20 cellular contexts compared by ENCODE assay signal in genomic region chr2:151251012-151251411, GRCh38. TPM values are rescaled to one million over a fixed set of nuclear protein-coding genes. Genes with fewer than 3 reads are reported as not detected.
DNase-seq lines count a peak whose midpoint lies in the region; ATAC-seq, FAIRE-seq and TF ChIP-seq lines count a peak whose summit lies in the region.
"Had no signal": no experiment of that assay in that cellular context is flagged by ENCODE, and none has a peak within 500 bp of the region (broad histone marks: within the 10 kb centered on the region; RNA-seq: fewer than 3 reads in every experiment).

No MANE protein-coding gene starts in this region.

- H3K4me1 ChIP-seq in HepG2 (ENCODE audit: insufficient read depth, low read length) (no peaks in the 10 kb centered on the region), right lobe of liver (no peaks in the 10 kb centered on the region), astrocyte (ENCODE audit: insufficient read depth, low read length) (peaks cover 5% of the 10 kb centered on the region), thyroid gland (peaks cover 23 to 36% of the 10 kb centered on the region in 2 donors)
- H3K4me1 ChIP-seq: Caco-2, neural progenitor cell, upper lobe of left lung had no signal

- H4K20me1 ChIP-seq in HepG2 (ENCODE audit: insufficient read depth, low read length) (no peaks in the 10 kb centered on the region), astrocyte (ENCODE audit: insufficient read depth, low read length) (no peaks in the 10 kb centered on the region)

- TF ChIP-seq CTCF in HepG2 (CRISPR knock-in tag; IDR thresholded peaks at IDR 0.05): no peak
- TF ChIP-seq CTCF in right lobe of liver (IDR thresholded peaks at IDR 0.05): no peak
- TF ChIP-seq CTCF in astrocyte (IDR thresholded peaks at IDR 0.05; ENCODE audit: insufficient read depth, low read depth, low read length): no peak
- no peak for TF ChIP-seq CTCF in fibroblast of the aortic adventitia (IDR thresholded peaks at IDR 0.05; ENCODE audit: insufficient read depth, low read length)
- no peak for TF ChIP-seq CTCF in thyroid gland (IDR thresholded peaks at IDR 0.05)

- H3K4me3 ChIP-seq in HepG2 (replicated peaks in 1 of 3; ENCODE audit: insufficient read depth in 1 of 3, low read depth in 2 of 3, low read length in 3 of 3) (no peak overlapping the region), right lobe of liver (no peak overlapping the region), astrocyte (ENCODE audit: insufficient read depth, low read depth, low read length) (no peak overlapping the region), fibroblast of the aortic adventitia (ENCODE audit: low read depth, low read length) (no peak overlapping the region), thyroid gland (replicated peaks in 1 of 3) (no peak overlapping the region)
- H3K4me3 ChIP-seq: neural progenitor cell, upper lobe of left lung had no signal

- BruUV-seq in HepG2 (replicated peaks; lab: Mats Ljungman, UMichigan): TSS peak; percentile 38

- H3K27ac Mint-ChIP-seq in astrocyte (ENCODE audit: unreplicated experiment): peak overlapping the region; percentile 28
- H3K27ac Mint-ChIP-seq: neural progenitor cell had no signal

- WGBS in HepG2 (ENCODE audit: low lambda C conversion rate): 8% methylated on average over 1 of the region's 1 CpG
- WGBS in right lobe of liver (ENCODE audit: insufficient coverage, low coverage, low lambda C conversion rate, missing lambda C conversion rate): 93% methylated on average over 1 of the region's 1 CpG
- WGBS in thyroid gland, 2 donors: 33 to 55% methylated on average over 1 of the region's 1 CpG

- in situ Hi-C loops in HepG2 (cut with HindIII; ENCODE audit: extremely low pct_ligation_motif_present, low pct_unique_long_range_greater_than_20kb): no loop called here

- H3K4me3 Mint-ChIP-seq in astrocyte (ENCODE audit: unreplicated experiment): no peak overlapping the region
- H3K4me3 Mint-ChIP-seq: neural progenitor cell had no signal

- POLR2A ChIA-PET in HepG2 (lab: Yijun Ruan, JAX): no interaction called here

- FAIRE-seq in HepG2 (lab: Jason Lieb, UNC) (peak; percentile 8), astrocyte (lab: Jason Lieb, UNC) (peak; percentile 93)

- DNase-seq in HepG2 (ENCODE audit: low spot score): no peak
- no peak for DNase-seq in right lobe of liver
- DNase-seq in astrocyte (ENCODE audit: low read depth): peak; percentile 87
- peak; percentile 93 for DNase-seq in fibroblast of the aortic adventitia (ENCODE audit: low read depth)
- no peak for DNase-seq in thyroid gland
- DNase-seq in NCI-H345 (lab: John Stamatoyannopoulos, UW): no peak
- no peak for DNase-seq in DMS153 (lab: John Stamatoyannopoulos, UW)
- DNase-seq: 8988T; activated CD8-positive, alpha-beta memory T cell treated with anti-CD3 and anti-CD28 coated beads, Interleukin-2, amount 50 U/mL, for 4 hours; activated naive CD4-positive, alpha-beta T cell treated with Interleukin-2 at 50 U/mL for 16 hours; Caco-2; effector memory CD4-positive, alpha-beta T cell; islet precursor cell; NCI-H146; stimulated activated CD4-positive, alpha-beta T cell treated with anti-CD3 and anti-CD28 coated beads, Interleukin-4, amount 100 ng/mL, for 4 hours; T-helper 9 cell; upper lobe of left lung had no signal

- peaks cover 5% of the 10 kb centered on the region for H3K9me3 Mint-ChIP-seq in astrocyte (ENCODE audit: unreplicated experiment)

- H3K27me3 Mint-ChIP-seq in astrocyte (ENCODE audit: low read depth, unreplicated experiment): no peaks in the 10 kb centered on the region

- H3K4me2 ChIP-seq in HepG2 (ENCODE audit: low read depth, low read length) (no peak overlapping the region), astrocyte (ENCODE audit: low read length) (peak overlapping the region; percentile 1)
- H3K4me2 ChIP-seq: neural progenitor cell had no signal

- H3K9ac ChIP-seq in HepG2 (ENCODE audit: insufficient read depth, low read depth, low read length) (no peak overlapping the region), astrocyte (ENCODE audit: low read length) (no peak overlapping the region)
- H3K9ac ChIP-seq: neural progenitor cell had no signal

- H3K27me3 ChIP-seq in HepG2 (ENCODE audit: control insufficient read depth in 1 of 2, insufficient read depth in 2 of 2, low read length in 2 of 2) (no peaks in the 10 kb centered on the region), right lobe of liver (no peaks in the 10 kb centered on the region), astrocyte (ENCODE audit: insufficient read depth, low read length) (no peaks in the 10 kb centered on the region), thyroid gland (no peaks in the 10 kb centered on the region)
- H3K27me3 ChIP-seq: neural progenitor cell, upper lobe of left lung had no signal

- H3K36me3 Mint-ChIP-seq in astrocyte (ENCODE audit: low read depth, unreplicated experiment): peaks cover 18% of the 10 kb centered on the region

- H3K36me3 ChIP-seq in HepG2 (replicated peaks in 1 of 2; ENCODE audit: control insufficient read depth in 1 of 2, insufficient read depth in 2 of 2, low read length in 2 of 2): no peaks in the 10 kb centered on the region
- peaks cover 0 to 16% (median 3%) of the 10 kb centered on the region in 4 donors for H3K36me3 ChIP-seq in right lobe of liver
- peaks cover 5% of the 10 kb centered on the region for H3K36me3 ChIP-seq in astrocyte (ENCODE audit: insufficient read depth, low read length)
- H3K36me3 ChIP-seq in thyroid gland: peaks cover 0 to 6% of the 10 kb centered on the region in 2 donors
- H3K36me3 ChIP-seq: neural progenitor cell had no signal

- CTCF ChIA-PET in HepG2 (lab: Yijun Ruan, JAX; ENCODE audit: low intra/inter-chr PET ratio, low total read pairs): no interaction called here

- TF ChIP-seq POLR2A in HepG2 (IDR thresholded peaks at IDR 0.05; ENCODE audit: insufficient read depth in 1 of 2, low read depth in 2 of 2, low read length in 2 of 2) (no peak), right lobe of liver (IDR thresholded peaks at IDR 0.05) (no peak), thyroid gland (IDR thresholded peaks at IDR 0.05) (no peak)

- H3K27ac ChIP-seq in HepG2 (ENCODE audit: extremely low read length, insufficient read depth, low read length) (no peak overlapping the region), right lobe of liver (no peak overlapping the region), astrocyte (ENCODE audit: low read depth, low read length) (no peak overlapping the region), thyroid gland (peak overlapping the region; percentile 81 to 93 (median 87))
- H3K27ac ChIP-seq: neural progenitor cell, upper lobe of left lung had no signal

- H2AFZ ChIP-seq in HepG2 (ENCODE audit: low read length) (no peak overlapping the region), astrocyte (ENCODE audit: low read depth, low read length) (no peak overlapping the region)
- H2AFZ ChIP-seq: neural progenitor cell had no signal

- peaks cover 9% of the 10 kb centered on the region for H3K4me1 Mint-ChIP-seq in astrocyte (ENCODE audit: low read depth, unreplicated experiment)
- H3K4me1 Mint-ChIP-seq: neural progenitor cell had no signal

- intact Hi-C loops in HepG2 (cut with micrococcal nuclease; ENCODE audit: unreplicated experiment): no loop called here
- intact Hi-C loops in right lobe of liver (cut with DNase I): no loop called here
- intact Hi-C loops in thyroid gland (cut with DNase I): no loop called here

- no peak for TF ChIP-seq RAD21 in HepG2 (CRISPR knock-in tag; IDR thresholded peaks at IDR 0.05)

- H3K9me3 ChIP-seq in HepG2 (ENCODE audit: low read length) (peaks cover 20% of the 10 kb centered on the region), right lobe of liver (no peaks in the 10 kb centered on the region), astrocyte (ENCODE audit: insufficient read depth, low read depth, low read length) (peaks cover 4% of the 10 kb centered on the region), thyroid gland (no peaks in the 10 kb centered on the region)
- H3K9me3 ChIP-seq: Caco-2 had no signal

- TF ChIP-seq EP300 in HepG2 (IDR thresholded peaks at IDR 0.05; ENCODE audit: low read depth in 2 of 2, low read length in 2 of 2) (no peak), HepG2 (CRISPR knock-in tag; IDR thresholded peaks at IDR 0.05; ENCODE audit: borderline replicate concordance) (no peak)

- ATAC-seq in HepG2 (no peak), right lobe of liver (no peak), HG03045 (IDR thresholded peaks at IDR 0.05; ENCODE audit: unreplicated experiment) (no peak)
- ATAC-seq: sciatic nerve had no signal

- H3K79me2 ChIP-seq in HepG2 (ENCODE audit: insufficient read depth, low read length) (no peaks in the 10 kb centered on the region), astrocyte (ENCODE audit: insufficient read depth, low read length) (no peaks in the 10 kb centered on the region)

RNA-seq across cellular contexts. Expression of gene RBM43, which starts 10.7 kb away (rescaled TPM):
- total RNA-seq in HepG2 (2016; rRNA removed; fragmentation: Illumina TruSeq; extraction: Trizol): 0.31 and 0.52 TPM in 2 replicates
- total RNA-seq in HepG2 (2016; cell fraction: cytosol; rRNA removed; fragmentation: Illumina TruSeq; extraction: Trizol; ENCODE audit: low read depth): 0.40 TPM in 1 of 2 replicates, not detected in the other
- total RNA-seq in HepG2 (2016; cell fraction: insoluble cytoplasmic fraction; rRNA removed; fragmentation: Illumina TruSeq; extraction: Trizol): 0.61 and 1.2 TPM in 2 replicates
- total RNA-seq in HepG2 (2016; cell fraction: membrane; rRNA removed; fragmentation: Illumina TruSeq; extraction: Trizol): 0.59 and 1.00 TPM in 2 replicates
- 1.0 and 1.8 TPM in 2 replicates for total RNA-seq in HepG2 (2016; cell fraction: nucleus; rRNA removed; fragmentation: Illumina TruSeq; extraction: Trizol)
- 0.57 and 0.70 TPM in 2 replicates for polyA plus RNA-seq in HepG2 (2011; rRNA removed)
- polyA plus RNA-seq in HepG2 (2011; cell fraction: cytosol; rRNA removed): 0.15 and 0.38 TPM in 2 replicates
- 0.21 and 0.83 TPM in 2 replicates for polyA plus RNA-seq in HepG2 (2011; cell fraction: nucleus; rRNA removed)
- polyA plus RNA-seq in HepG2 (2012): 0.35 and 0.38 TPM in 2 replicates
- polyA plus RNA-seq in HepG2 (2016; cell fraction: cytosol; fragmentation: Illumina TruSeq; extraction: Trizol; ENCODE audit: low read depth): 0.24 and 0.46 TPM in 2 replicates
- polyA plus RNA-seq in HepG2 (2016; cell fraction: insoluble cytoplasmic fraction; fragmentation: Illumina TruSeq; extraction: Trizol; ENCODE audit: low read depth): 1.4 and 1.5 TPM in 2 replicates
- 0.37 and 0.76 TPM in 2 replicates for polyA plus RNA-seq in HepG2 (2016; cell fraction: membrane; fragmentation: Illumina TruSeq; extraction: Trizol; ENCODE audit: low read depth)
- 2.0 and 2.4 TPM in 2 replicates for polyA plus RNA-seq in HepG2 (2016; cell fraction: nucleus; fragmentation: Illumina TruSeq; extraction: Trizol; ENCODE audit: insufficient read depth, low read depth)
- polyA minus RNA-seq in HepG2 (2011; rRNA and poly(A)+ RNA removed; ENCODE audit: low replicate concordance): 0.26 and 0.65 TPM in 2 replicates
- 0.18 and 0.40 TPM in 2 replicates for polyA minus RNA-seq in HepG2 (2011; cell fraction: cytosol; rRNA and poly(A)+ RNA removed)
- 1.7 TPM in 2 replicates for polyA minus RNA-seq in HepG2 (2011; cell fraction: nucleus; rRNA and poly(A)+ RNA removed)
- total RNA-seq in right lobe of liver: 1 to 10 TPM; 2.2 to 4.2 (median 3.3) TPM
- 4.8 and 5.5 TPM in 2 replicates for total RNA-seq in astrocyte
- 11.9 and 14.3 TPM in 2 replicates for total RNA-seq in fibroblast of the aortic adventitia (ENCODE audit: low replicate concordance)
- total RNA-seq in thyroid gland: 10 to 100 TPM in 2 of 4 donors, 1 to 10 TPM in 2; 9.4 to 15.8 (median 10.2) TPM

RNA-seq across cellular contexts. Expression of gene NMI, which starts 38.5 kb away (rescaled TPM):
- total RNA-seq in HepG2 (2016; rRNA removed; fragmentation: Illumina TruSeq; extraction: Trizol) (3.9 and 4.4 TPM in 2 replicates), right lobe of liver (10 to 100 TPM in 3 of 6 experiments, 1 to 10 TPM in 3; 7.2 to 14.2 (median 10.2) TPM), astrocyte (7.5 and 7.6 TPM in 2 replicates), fibroblast of the aortic adventitia (ENCODE audit: low replicate concordance) (22.9 and 24.9 TPM in 2 replicates), thyroid gland (10 to 100 TPM; 11.4 to 14.6 (median 13.2) TPM)
- 0.91 and 0.97 TPM in 2 replicates for total RNA-seq in HepG2 (2016; cell fraction: cytosol; rRNA removed; fragmentation: Illumina TruSeq; extraction: Trizol; ENCODE audit: low read depth)
- 3.6 and 4.5 TPM in 2 replicates for total RNA-seq in HepG2 (2016; cell fraction: insoluble cytoplasmic fraction; rRNA removed; fragmentation: Illumina TruSeq; extraction: Trizol)
- 1.5 and 1.7 TPM in 2 replicates for total RNA-seq in HepG2 (2016; cell fraction: membrane; rRNA removed; fragmentation: Illumina TruSeq; extraction: Trizol)
- total RNA-seq in HepG2 (2016; cell fraction: nucleus; rRNA removed; fragmentation: Illumina TruSeq; extraction: Trizol): 1.8 and 2.1 TPM in 2 replicates
- 0.42 and 0.64 TPM in 2 replicates for polyA plus RNA-seq in HepG2 (2011; rRNA removed)
- polyA plus RNA-seq in HepG2 (2011; cell fraction: cytosol; rRNA removed): 0.35 and 0.45 TPM in 2 replicates
- 0.29 and 0.57 TPM in 2 replicates for polyA plus RNA-seq in HepG2 (2011; cell fraction: nucleus; rRNA removed)
- polyA plus RNA-seq in HepG2 (2012): 0.74 and 1.0 TPM in 2 replicates
- 0.60 and 0.80 TPM in 2 replicates for polyA plus RNA-seq in HepG2 (2016; cell fraction: cytosol; fragmentation: Illumina TruSeq; extraction: Trizol; ENCODE audit: low read depth)
- 6.2 and 6.7 TPM in 2 replicates for polyA plus RNA-seq in HepG2 (2016; cell fraction: insoluble cytoplasmic fraction; fragmentation: Illumina TruSeq; extraction: Trizol; ENCODE audit: low read depth)
- polyA plus RNA-seq in HepG2 (2016; cell fraction: membrane; fragmentation: Illumina TruSeq; extraction: Trizol; ENCODE audit: low read depth): 0.89 and 0.91 TPM in 2 replicates
- polyA plus RNA-seq in HepG2 (2016; cell fraction: nucleus; fragmentation: Illumina TruSeq; extraction: Trizol; ENCODE audit: insufficient read depth, low read depth): 2.8 and 3.6 TPM in 2 replicates
- 0.46 and 2.2 TPM in 2 replicates for polyA minus RNA-seq in HepG2 (2011; rRNA and poly(A)+ RNA removed; ENCODE audit: low replicate concordance)
- polyA minus RNA-seq in HepG2 (2011; cell fraction: cytosol; rRNA and poly(A)+ RNA removed): 0.40 TPM in 1 of 2 replicates, not detected in the other
- 1.5 TPM in 2 replicates for polyA minus RNA-seq in HepG2 (2011; cell fraction: nucleus; rRNA and poly(A)+ RNA removed)

Comparison
In these comparisons a context has a peak if more than half of its experiments do, and no peak if none do; other contexts are left out.
1. DNase-seq: peak in astrocyte (single experiment) and fibroblast of the aortic adventitia (single experiment); none in HepG2 (single experiment), right lobe of liver (0 of 3), thyroid gland (0 of 2), NCI-H345 (single experiment) and DMS153 (single experiment).
2. H3K27ac ChIP-seq: peak in thyroid gland (3 of 3); none in HepG2 (single experiment), right lobe of liver (0 of 3) and astrocyte (single experiment).